ENCODE assay signal across 35 cellular contexts in genomic region chr17:61364463-61364846, GRCh38. TPM values are rescaled to one million over a fixed set of nuclear protein-coding genes. Genes with fewer than 3 reads are reported as not detected.
"Had no signal": no experiment of that assay in that cellular context is flagged by ENCODE, and none has a peak within 500 bp of the region (broad histone marks: within the 10 kb centered on the region; RNA-seq: fewer than 3 reads in every experiment).

No MANE protein-coding gene starts in this region.

- H3K4me3 ChIP-seq: adrenal gland, ascending aorta, body of pancreas, breast epithelium, cardiac muscle cell had no signal

- H3K27me3 ChIP-seq: adrenal gland, ascending aorta, body of pancreas, brain microvascular endothelial cell, breast epithelium, cardiac muscle cell had no signal

- H3K9me3 ChIP-seq: adrenal gland, ascending aorta, body of pancreas, breast epithelium had no signal

- H3K4me1 ChIP-seq: adrenal gland, ascending aorta, body of pancreas, breast epithelium had no signal

- H3K36me3 ChIP-seq: adrenal gland, ascending aorta, brain microvascular endothelial cell, breast epithelium, cardiac muscle cell had no signal

- ATAC-seq: activated naive CD4-positive, alpha-beta T cell treated with anti-CD3 and anti-CD28 coated beads, Interleukin-2, amount 50 U/mL, for 72 hours; activated naive CD8-positive, alpha-beta T cell treated with anti-CD3 and anti-CD28 coated beads, Interleukin-2, amount 50 U/mL, for 24 hours; activated T-cell treated with anti-CD3 and anti-CD28 coated beads, Interleukin-2, amount 50 U/mL, for 4 hours; activated T-cell treated with anti-CD3 and anti-CD28 coated beads, Interleukin-2, amount 50 U/mL, for 72 hours; activated T-helper 17 cell treated with anti-CD3 and anti-CD28 coated beads, Interleukin-2, amount 50 U/mL, for 72 hours; body of pancreas had no signal

- H3K27ac ChIP-seq: adrenal gland, ascending aorta, body of pancreas, brain microvascular endothelial cell, breast epithelium, cardiac muscle cell had no signal

- DNase-seq: activated effector memory CD4-positive, alpha-beta T cell treated with anti-CD3 and anti-CD28 coated beads, Interleukin-2, amount 50 U/mL, for 16 hours; activated effector memory CD4-positive, alpha-beta T cell treated with Interleukin-2 at 50 U/mL for 16 hours; activated gamma-delta T cell; activated gamma-delta T cell treated with Interleukin-2 at 50 U/mL for 16 hours; activated naive CD4-positive, alpha-beta T cell; activated naive CD4-positive, alpha-beta T cell treated with anti-CD3 and anti-CD28 coated beads for 36 hours; activated naive CD4-positive, alpha-beta T cell treated with anti-CD3 and anti-CD28 coated beads, Interleukin-2, amount 10 ng/mL, durations not matched to agents 7 days and 5 days; activated naive CD4-positive, alpha-beta T cell treated with anti-CD3 and anti-CD28 coated beads, Interleukin-2, amount 50 U/mL, for 16 hours; activated naive CD4-positive, alpha-beta T cell treated with Interleukin-2 at 50 U/mL for 16 hours; activated naive CD8-positive, alpha-beta T cell treated with anti-CD3 and anti-CD28 coated beads for 36 hours; activated naive CD8-positive, alpha-beta T cell treated with anti-CD3 and anti-CD28 coated beads, Interleukin-2, amount 10 ng/mL, durations not matched to agents 7 days and 5 days; activated naive CD8-positive, alpha-beta T cell treated with anti-CD3 and anti-CD28 coated beads, Interleukin-2, amount 50 U/mL, for 24 hours; activated T-cell treated with anti-CD3 and anti-CD28 coated beads, Interleukin-2, amount 50 U/mL, for 1 hour; activated T-cell treated with anti-CD3 and anti-CD28 coated beads, Interleukin-2, amount 50 U/mL, for 24 hours; activated T-cell treated with anti-CD3 and anti-CD28 coated beads, Interleukin-2, amount 50 U/mL, for 4 hours; activated T-cell treated with anti-CD3 and anti-CD28 coated beads, Interleukin-2, amount 50 U/mL, for 48 hours; activated T-cell treated with anti-CD3 and anti-CD28 coated beads, Interleukin-2, amount 50 U/mL, for 72 hours; adrenal gland; amniotic stem cell; amygdala; anterior cingulate cortex; aorta; body of pancreas; brain microvascular endothelial cell; caudate nucleus; central memory CD4-positive, alpha-beta T cell; cerebellar nuclear complex had no signal

- FAIRE-seq: astrocyte, bronchial epithelial cell had no signal

RNA-seq across cellular contexts. Expression of gene TBX2, which starts 35.2 kb away (rescaled TPM):
- total RNA-seq: activated naive CD4-positive, alpha-beta T cell treated with anti-CD3 and anti-CD28 coated beads for 36 hours; activated naive CD4-positive, alpha-beta T cell treated with anti-CD3 and anti-CD28 coated beads, Interleukin-2, amount 50 U/mL, for 72 hours; activated naive CD8-positive, alpha-beta T cell treated with anti-CD3 and anti-CD28 coated beads for 36 hours; activated naive CD8-positive, alpha-beta T cell treated with anti-CD3 and anti-CD28 coated beads, Interleukin-2, amount 10 ng/mL, durations not matched to agents 7 days and 5 days; activated T-helper 1 cell treated with anti-CD3 and anti-CD28 coated beads, Interleukin-12 subunit alpha, Interleukin-12 subunit beta, Interleukin-2, Interleukin-4 antibody, amounts not matched to agents 30 ng/mL and 10 ng/mL and 1 ng/mL, durations not matched to agents 14 hours and 24 hours and 36 hours; activated T-helper 17 cell treated with anti-CD3 and anti-CD28 coated beads, Interleukin-2, amount 50 U/mL, for 72 hours had no signal
